In genomic region chr9:5834214-5834613, GRCh38 we compare ENCODE assay signal across 1 cellular context.
TF ChIP-seq lines count a peak whose summit lies in the region.

No MANE protein-coding gene starts in this region.

TF ChIP-seq in K562, 482 proteins besides CTCF, POLR2A, EP300 and RAD21 (continued from another document):
- TF ChIP-seq TRIM25 (IDR thresholded peaks at IDR 0.05; ENCODE audit: borderline replicate concordance) (no peak), RBM17 (IDR thresholded peaks at IDR 0.05; ENCODE audit: borderline replicate concordance, low read depth, low read length) (no peak), MYBL2 (IDR thresholded peaks at IDR 0.05; ENCODE audit: low read depth) (no peak), MYBL2 (CRISPR knock-in tag; IDR thresholded peaks at IDR 0.05; ENCODE audit: borderline replicate concordance) (no peak)
TF ChIP-seq in K562: peak in this region for 2.
